17 cellular contexts compared by ENCODE assay signal in the genomic region with DNA sequence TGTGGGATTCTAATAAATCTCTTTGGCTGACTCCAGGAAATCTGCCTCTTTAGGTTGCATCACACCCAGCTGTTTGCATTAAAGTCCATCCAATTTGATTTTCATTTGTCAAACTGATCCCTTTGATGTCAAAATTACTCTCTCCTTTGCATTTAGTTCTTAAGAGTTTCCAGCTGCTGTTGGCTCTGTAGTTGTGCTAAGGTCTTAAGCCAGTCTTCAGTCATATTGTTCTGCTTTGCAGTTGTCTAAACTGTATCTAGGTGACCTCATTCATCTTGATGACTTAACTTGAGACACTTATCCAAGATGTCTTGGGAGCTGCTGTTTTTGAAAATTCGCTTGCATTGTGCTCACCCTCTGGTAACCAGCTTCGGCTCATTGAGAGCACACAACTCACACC.
"Had no signal": no experiment of that assay in that cellular context is flagged by ENCODE, and none has a peak within 500 bp of the region (broad histone marks: within the 10 kb centered on the region; RNA-seq: fewer than 3 reads in every experiment).

No MANE protein-coding gene starts in this region.

- H3K4me1 Mint-ChIP-seq: activated CD4-positive, alpha-beta T cell treated with anti-CD3 and anti-CD28 coated beads, Interleukin-2, amount 10 ng/mL, durations not matched to agents 24 days and 14 days; central memory CD8-positive, alpha-beta T cell; naive B cell; neural crest cell had no signal

- H3K27me3 Mint-ChIP-seq: activated CD4-positive, alpha-beta T cell treated with anti-CD3 and anti-CD28 coated beads, Interleukin-2, amount 10 ng/mL, durations not matched to agents 24 days and 14 days; activated T-cell treated with anti-CD3 and anti-CD28 coated beads, Interleukin-2, amount 50 U/mL, for 24 hours; central memory CD8-positive, alpha-beta T cell had no signal

- H3K27ac Mint-ChIP-seq: activated CD4-positive, alpha-beta T cell treated with anti-CD3 and anti-CD28 coated beads, Interleukin-2, amount 10 ng/mL, durations not matched to agents 24 days and 14 days; activated CD8-positive, alpha-beta T cell treated with anti-CD3 and anti-CD28 coated beads for 36 hours; activated naive CD4-positive, alpha-beta T cell treated with anti-CD3 and anti-CD28 coated beads for 36 hours; activated T-cell treated with anti-CD3 and anti-CD28 coated beads, Interleukin-2, amount 50 U/mL, for 24 hours; endodermal cell; naive B cell had no signal

- H3K4me3 ChIP-seq: colonic mucosa, mucosa of descending colon, spleen, upper lobe of right lung had no signal

- H3K9me3 Mint-ChIP-seq: activated CD4-positive, alpha-beta T cell treated with anti-CD3 and anti-CD28 coated beads, Interleukin-2, amount 10 ng/mL, durations not matched to agents 24 days and 14 days; activated CD8-positive, alpha-beta T cell treated with anti-CD3 and anti-CD28 coated beads for 36 hours; activated naive CD4-positive, alpha-beta T cell treated with anti-CD3 and anti-CD28 coated beads for 36 hours; activated T-cell treated with anti-CD3 and anti-CD28 coated beads, Interleukin-2, amount 50 U/mL, for 24 hours had no signal

- DNase-seq: activated CD4-positive, alpha-beta T cell treated with anti-CD3 and anti-CD28 coated beads, Interleukin-2, amount 10 ng/mL, durations not matched to agents 24 days and 14 days; activated CD4-positive, CD25-positive, alpha-beta regulatory T cell; activated CD8-positive, alpha-beta T cell treated with anti-CD3 and anti-CD28 coated beads for 36 hours; activated naive CD4-positive, alpha-beta T cell treated with anti-CD3 and anti-CD28 coated beads for 36 hours; activated T-cell treated with anti-CD3 and anti-CD28 coated beads, Interleukin-2, amount 50 U/mL, for 24 hours; aorta; colonic mucosa; endodermal cell; left ventricle myocardium superior; mucosa of descending colon; naive B cell; retina; spleen; stimulated activated naive CD4-positive, alpha-beta T cell; upper lobe of right lung had no signal

- H3K4me3 Mint-ChIP-seq: activated CD4-positive, alpha-beta T cell treated with anti-CD3 and anti-CD28 coated beads, Interleukin-2, amount 10 ng/mL, durations not matched to agents 24 days and 14 days; activated CD8-positive, alpha-beta T cell treated with anti-CD3 and anti-CD28 coated beads for 36 hours; activated naive CD4-positive, alpha-beta T cell treated with anti-CD3 and anti-CD28 coated beads for 36 hours; activated T-cell treated with anti-CD3 and anti-CD28 coated beads, Interleukin-2, amount 50 U/mL, for 24 hours; central memory CD8-positive, alpha-beta T cell; endodermal cell; neural crest cell had no signal

- H3K36me3 Mint-ChIP-seq: naive B cell had no signal
